ENCODE assay signal across 8 cellular contexts in genomic region chr6:21666200-21666671, GRCh38.
A peak's percentile ranks its signal among the peaks of the same experiment; 100 is the strongest.
DNase-seq lines count a peak whose midpoint lies in the region; ATAC-seq and TF ChIP-seq lines count a peak whose summit lies in the region.

No MANE protein-coding gene starts in this region.

- peaks cover 18% of the 10 kb centered on the region for H3K4me1 ChIP-seq in SJSA1 (replicated peaks)

- peak overlapping the region; percentile 37 for H3K4me3 ChIP-seq in SJSA1

- ATAC-seq in GM18907 (IDR thresholded peaks at IDR 0.05; ENCODE audit: unreplicated experiment) (peak; percentile 56), left cardiac atrium (peak; percentile 36 to 45), sciatic nerve (peak; percentile 61), HG03139 (IDR thresholded peaks at IDR 0.05; ENCODE audit: unreplicated experiment) (no peak), GM18867 (IDR thresholded peaks at IDR 0.05; ENCODE audit: unreplicated experiment) (no peak)

- no peaks in the 10 kb centered on the region for H3K36me3 ChIP-seq in SJSA1

- intact Hi-C loops in left cardiac atrium (cut with DNase I), result loop anchor here in 1 of 2 donors (5.0 kb wide), 1 partner anchor 69 kb away; no protein-coding TSS in a partner anchor
- intact Hi-C loops in sciatic nerve (cut with DNase I), result no loop called here

- TF ChIP-seq CTCF in GM10266 (IDR thresholded peaks at IDR 0.05; ENCODE audit: control insufficient read depth, insufficient read depth, low read depth, missing control alignments), result no peak

- peak in 1 of 2 experiments; percentile 19 for DNase-seq in SJSA1 (ENCODE audit: low read depth in 1 of 2, low spot score in 2 of 2)
- peak; percentile 24 for DNase-seq in left cardiac atrium
- peak; percentile 59 for DNase-seq in sciatic nerve (ENCODE audit: low spot score)
- DNase-seq in GM10266 (ENCODE audit: extremely low spot score), result no peak
- DNase-seq in effector CD4-positive, alpha-beta T cell, result no peak

- no peaks in the 10 kb centered on the region; the same call in 1 of the 2 replicates for H3K9me3 ChIP-seq in SJSA1 (replicated peaks)

- H3K27me3 ChIP-seq in SJSA1 (replicated peaks), result peaks cover 30% of the 10 kb centered on the region

- H3K27ac ChIP-seq in SJSA1, result no peak overlapping the region

Comparison
In these comparisons a context has a peak if more than half of its experiments do, and no peak if none do; other contexts are left out.
1. ATAC-seq: peak in GM18907 (single experiment), left cardiac atrium (2 of 2) and sciatic nerve (single experiment); none in HG03139 (single experiment) and GM18867 (single experiment).
2. DNase-seq: peak in left cardiac atrium (single experiment) and sciatic nerve (single experiment); none in GM10266 (single experiment) and effector CD4-positive, alpha-beta T cell (single experiment).